1 cellular context compared by ENCODE assay signal in the genomic region with DNA sequence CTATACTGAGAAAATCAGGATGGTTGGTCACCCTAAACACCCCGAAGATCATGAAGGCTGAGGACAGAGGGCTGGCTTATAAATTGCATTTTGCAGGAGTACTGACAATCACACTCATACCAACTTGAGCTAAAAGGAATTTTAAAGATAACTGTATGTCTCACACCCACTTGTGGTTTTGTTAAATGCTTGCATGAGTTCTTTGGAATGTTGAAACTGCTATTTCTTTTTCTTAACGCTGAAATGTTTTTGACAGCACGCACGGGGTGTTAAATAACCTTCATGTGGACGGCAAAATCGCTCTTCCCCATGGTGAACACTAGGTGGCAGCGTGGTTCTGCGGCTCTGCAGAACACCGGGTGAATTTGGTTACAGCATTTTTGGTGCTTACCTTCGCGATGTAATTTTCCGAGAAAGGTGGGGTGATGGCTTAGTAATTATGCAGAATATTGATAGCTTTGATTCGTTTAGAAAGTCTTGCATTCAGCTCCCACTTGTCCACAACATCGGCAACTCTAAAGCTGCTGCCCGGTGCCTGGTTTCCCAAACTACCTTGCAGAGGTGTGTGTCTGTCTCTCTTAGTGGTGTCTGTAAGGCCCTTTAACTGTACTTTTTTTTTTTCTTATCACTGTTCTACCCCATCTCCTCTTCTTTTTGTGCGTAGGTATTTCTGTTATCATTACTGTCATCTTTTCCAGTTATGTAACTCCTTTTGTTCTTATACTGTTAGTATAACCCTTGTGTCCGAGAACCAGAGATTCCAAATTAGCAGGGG.
TF ChIP-seq lines count a peak whose summit lies in the region.

No MANE protein-coding gene starts in this region.

TF ChIP-seq in K562, 482 proteins besides CTCF, POLR2A, EP300 and RAD21 (continued from another document and continues in another):
- TF ChIP-seq, protein P1, sequence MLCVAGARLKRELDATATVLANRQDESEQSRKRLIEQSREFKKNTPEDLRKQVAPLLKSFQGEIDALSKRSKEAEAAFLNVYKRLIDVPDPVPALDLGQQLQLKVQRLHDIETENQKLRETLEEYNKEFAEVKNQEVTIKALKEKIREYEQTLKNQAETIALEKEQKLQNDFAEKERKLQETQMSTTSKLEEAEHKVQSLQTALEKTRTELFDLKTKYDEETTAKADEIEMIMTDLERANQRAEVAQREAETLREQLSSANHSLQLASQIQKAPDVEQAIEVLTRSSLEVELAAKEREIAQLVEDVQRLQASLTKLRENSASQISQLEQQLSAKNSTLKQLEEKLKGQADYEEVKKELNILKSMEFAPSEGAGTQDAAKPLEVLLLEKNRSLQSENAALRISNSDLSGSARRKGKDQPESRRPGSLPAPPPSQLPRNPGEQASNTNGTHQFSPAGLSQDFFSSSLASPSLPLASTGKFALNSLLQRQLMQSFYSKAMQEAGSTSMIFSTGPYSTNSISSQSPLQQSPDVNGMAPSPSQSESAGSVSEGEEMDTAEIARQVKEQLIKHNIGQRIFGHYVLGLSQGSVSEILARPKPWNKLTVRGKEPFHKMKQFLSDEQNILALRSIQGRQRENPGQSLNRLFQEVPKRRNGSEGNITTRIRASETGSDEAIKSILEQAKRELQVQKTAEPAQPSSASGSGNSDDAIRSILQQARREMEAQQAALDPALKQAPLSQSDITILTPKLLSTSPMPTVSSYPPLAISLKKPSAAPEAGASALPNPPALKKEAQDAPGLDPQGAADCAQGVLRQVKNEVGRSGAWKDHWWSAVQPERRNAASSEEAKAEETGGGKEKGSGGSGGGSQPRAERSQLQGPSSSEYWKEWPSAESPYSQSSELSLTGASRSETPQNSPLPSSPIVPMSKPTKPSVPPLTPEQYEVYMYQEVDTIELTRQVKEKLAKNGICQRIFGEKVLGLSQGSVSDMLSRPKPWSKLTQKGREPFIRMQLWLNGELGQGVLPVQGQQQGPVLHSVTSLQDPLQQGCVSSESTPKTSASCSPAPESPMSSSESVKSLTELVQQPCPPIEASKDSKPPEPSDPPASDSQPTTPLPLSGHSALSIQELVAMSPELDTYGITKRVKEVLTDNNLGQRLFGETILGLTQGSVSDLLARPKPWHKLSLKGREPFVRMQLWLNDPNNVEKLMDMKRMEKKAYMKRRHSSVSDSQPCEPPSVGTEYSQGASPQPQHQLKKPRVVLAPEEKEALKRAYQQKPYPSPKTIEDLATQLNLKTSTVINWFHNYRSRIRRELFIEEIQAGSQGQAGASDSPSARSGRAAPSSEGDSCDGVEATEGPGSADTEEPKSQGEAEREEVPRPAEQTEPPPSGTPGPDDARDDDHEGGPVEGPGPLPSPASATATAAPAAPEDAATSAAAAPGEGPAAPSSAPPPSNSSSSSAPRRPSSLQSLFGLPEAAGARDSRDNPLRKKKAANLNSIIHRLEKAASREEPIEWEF (CRISPR knock-in tag; IDR thresholded peaks at IDR 0.05): no peak
- TF ChIP-seq HDGF (IDR thresholded peaks at IDR 0.05) (no peak), HLTF (IDR thresholded peaks at IDR 0.05) (no peak), ARID2 (IDR thresholded peaks at IDR 0.05) (peak; percentile 52; the same call in 1 of the 2 replicates), PCBP1 (IDR thresholded peaks at IDR 0.05; ENCODE audit: low read depth, low read length, poor library complexity, severe bottlenecking) (no peak), FOXK2 (conservative IDR thresholded peaks at IDR 0.05 in 1 of 2, IDR thresholded peaks at IDR 0.05 in 1 of 2; ENCODE audit: low read depth in 2 of 2) (no peak), ZC3H4 (CRISPR knock-in tag; IDR thresholded peaks at IDR 0.05; ENCODE audit: borderline replicate concordance) (no peak), XRCC5 (IDR thresholded peaks at IDR 0.05; ENCODE audit: low read depth, low read length) (0 out of 2 replicates have a peak, but pooled peaks have one; percentile 35), CBFA2T2 (conservative IDR thresholded peaks at IDR 0.05) (no peak), CCNT2 (IDR thresholded peaks at IDR 0.05; ENCODE audit: borderline replicate concordance, extremely low read depth, insufficient read length, low read depth, low read length) (no peak), SMC3 (conservative IDR thresholded peaks at IDR 0.05; ENCODE audit: insufficient read depth, low read depth, low read length) (peak; percentile 77), BCL6 (CRISPR knock-in tag; IDR thresholded peaks at IDR 0.05) (no peak), ILK (tag; IDR thresholded peaks at IDR 0.05; ENCODE audit: borderline replicate concordance, low read depth) (no peak), PPARD (CRISPR knock-in tag; IDR thresholded peaks at IDR 0.05) (no peak), KLF16 (IDR thresholded peaks at IDR 0.05) (0 out of 2 replicates have a peak, but pooled peaks have one; percentile 31), HDAC6 (IDR thresholded peaks at IDR 0.05; ENCODE audit: low read depth, low read length) (no peak)
- TF ChIP-seq, protein P2, sequence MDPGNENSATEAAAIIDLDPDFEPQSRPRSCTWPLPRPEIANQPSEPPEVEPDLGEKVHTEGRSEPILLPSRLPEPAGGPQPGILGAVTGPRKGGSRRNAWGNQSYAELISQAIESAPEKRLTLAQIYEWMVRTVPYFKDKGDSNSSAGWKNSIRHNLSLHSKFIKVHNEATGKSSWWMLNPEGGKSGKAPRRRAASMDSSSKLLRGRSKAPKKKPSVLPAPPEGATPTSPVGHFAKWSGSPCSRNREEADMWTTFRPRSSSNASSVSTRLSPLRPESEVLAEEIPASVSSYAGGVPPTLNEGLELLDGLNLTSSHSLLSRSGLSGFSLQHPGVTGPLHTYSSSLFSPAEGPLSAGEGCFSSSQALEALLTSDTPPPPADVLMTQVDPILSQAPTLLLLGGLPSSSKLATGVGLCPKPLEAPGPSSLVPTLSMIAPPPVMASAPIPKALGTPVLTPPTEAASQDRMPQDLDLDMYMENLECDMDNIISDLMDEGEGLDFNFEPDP (CRISPR knock-in tag; IDR thresholded peaks at IDR 0.05): no peak
- TF ChIP-seq, protein P3, sequence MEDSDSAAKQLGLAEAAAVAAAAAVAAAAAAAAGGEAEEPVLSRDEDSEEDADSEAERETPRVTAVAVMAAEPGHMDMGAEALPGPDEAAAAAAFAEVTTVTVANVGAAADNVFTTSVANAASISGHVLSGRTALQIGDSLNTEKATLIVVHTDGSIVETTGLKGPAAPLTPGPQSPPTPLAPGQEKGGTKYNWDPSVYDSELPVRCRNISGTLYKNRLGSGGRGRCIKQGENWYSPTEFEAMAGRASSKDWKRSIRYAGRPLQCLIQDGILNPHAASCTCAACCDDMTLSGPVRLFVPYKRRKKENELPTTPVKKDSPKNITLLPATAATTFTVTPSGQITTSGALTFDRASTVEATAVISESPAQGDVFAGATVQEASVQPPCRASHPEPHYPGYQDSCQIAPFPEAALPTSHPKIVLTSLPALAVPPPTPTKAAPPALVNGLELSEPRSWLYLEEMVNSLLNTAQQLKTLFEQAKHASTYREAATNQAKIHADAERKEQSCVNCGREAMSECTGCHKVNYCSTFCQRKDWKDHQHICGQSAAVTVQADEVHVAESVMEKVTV (CRISPR knock-in tag; IDR thresholded peaks at IDR 0.05): peak; percentile 59; the same call in 1 of the 2 replicates
- TF ChIP-seq, protein P4, sequence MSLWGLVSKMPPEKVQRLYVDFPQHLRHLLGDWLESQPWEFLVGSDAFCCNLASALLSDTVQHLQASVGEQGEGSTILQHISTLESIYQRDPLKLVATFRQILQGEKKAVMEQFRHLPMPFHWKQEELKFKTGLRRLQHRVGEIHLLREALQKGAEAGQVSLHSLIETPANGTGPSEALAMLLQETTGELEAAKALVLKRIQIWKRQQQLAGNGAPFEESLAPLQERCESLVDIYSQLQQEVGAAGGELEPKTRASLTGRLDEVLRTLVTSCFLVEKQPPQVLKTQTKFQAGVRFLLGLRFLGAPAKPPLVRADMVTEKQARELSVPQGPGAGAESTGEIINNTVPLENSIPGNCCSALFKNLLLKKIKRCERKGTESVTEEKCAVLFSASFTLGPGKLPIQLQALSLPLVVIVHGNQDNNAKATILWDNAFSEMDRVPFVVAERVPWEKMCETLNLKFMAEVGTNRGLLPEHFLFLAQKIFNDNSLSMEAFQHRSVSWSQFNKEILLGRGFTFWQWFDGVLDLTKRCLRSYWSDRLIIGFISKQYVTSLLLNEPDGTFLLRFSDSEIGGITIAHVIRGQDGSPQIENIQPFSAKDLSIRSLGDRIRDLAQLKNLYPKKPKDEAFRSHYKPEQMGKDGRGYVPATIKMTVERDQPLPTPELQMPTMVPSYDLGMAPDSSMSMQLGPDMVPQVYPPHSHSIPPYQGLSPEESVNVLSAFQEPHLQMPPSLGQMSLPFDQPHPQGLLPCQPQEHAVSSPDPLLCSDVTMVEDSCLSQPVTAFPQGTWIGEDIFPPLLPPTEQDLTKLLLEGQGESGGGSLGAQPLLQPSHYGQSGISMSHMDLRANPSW (CRISPR knock-in tag; IDR thresholded peaks at IDR 0.05): no peak
- TF ChIP-seq, protein P5, sequence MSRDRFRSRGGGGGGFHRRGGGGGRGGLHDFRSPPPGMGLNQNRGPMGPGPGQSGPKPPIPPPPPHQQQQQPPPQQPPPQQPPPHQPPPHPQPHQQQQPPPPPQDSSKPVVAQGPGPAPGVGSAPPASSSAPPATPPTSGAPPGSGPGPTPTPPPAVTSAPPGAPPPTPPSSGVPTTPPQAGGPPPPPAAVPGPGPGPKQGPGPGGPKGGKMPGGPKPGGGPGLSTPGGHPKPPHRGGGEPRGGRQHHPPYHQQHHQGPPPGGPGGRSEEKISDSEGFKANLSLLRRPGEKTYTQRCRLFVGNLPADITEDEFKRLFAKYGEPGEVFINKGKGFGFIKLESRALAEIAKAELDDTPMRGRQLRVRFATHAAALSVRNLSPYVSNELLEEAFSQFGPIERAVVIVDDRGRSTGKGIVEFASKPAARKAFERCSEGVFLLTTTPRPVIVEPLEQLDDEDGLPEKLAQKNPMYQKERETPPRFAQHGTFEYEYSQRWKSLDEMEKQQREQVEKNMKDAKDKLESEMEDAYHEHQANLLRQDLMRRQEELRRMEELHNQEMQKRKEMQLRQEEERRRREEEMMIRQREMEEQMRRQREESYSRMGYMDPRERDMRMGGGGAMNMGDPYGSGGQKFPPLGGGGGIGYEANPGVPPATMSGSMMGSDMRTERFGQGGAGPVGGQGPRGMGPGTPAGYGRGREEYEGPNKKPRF (IDR thresholded peaks at IDR 0.05; ENCODE audit: low read depth, low read length): no peak
- TF ChIP-seq, protein P6, sequence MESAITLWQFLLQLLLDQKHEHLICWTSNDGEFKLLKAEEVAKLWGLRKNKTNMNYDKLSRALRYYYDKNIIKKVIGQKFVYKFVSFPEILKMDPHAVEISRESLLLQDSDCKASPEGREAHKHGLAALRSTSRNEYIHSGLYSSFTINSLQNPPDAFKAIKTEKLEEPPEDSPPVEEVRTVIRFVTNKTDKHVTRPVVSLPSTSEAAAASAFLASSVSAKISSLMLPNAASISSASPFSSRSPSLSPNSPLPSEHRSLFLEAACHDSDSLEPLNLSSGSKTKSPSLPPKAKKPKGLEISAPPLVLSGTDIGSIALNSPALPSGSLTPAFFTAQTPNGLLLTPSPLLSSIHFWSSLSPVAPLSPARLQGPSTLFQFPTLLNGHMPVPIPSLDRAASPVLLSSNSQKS (CRISPR knock-in tag; IDR thresholded peaks at IDR 0.05): no peak
